ENCODE assay signal across 9 cellular contexts in genomic region chr17:44004077-44004760, GRCh38. TPM values are rescaled to one million over a fixed set of nuclear protein-coding genes. Genes with fewer than 3 reads are reported as not detected.
DNase-seq lines count a peak whose midpoint lies in the region; ATAC-seq and TF ChIP-seq lines count a peak whose summit lies in the region.
"Had no signal": no experiment of that assay in that cellular context is flagged by ENCODE, and none has a peak within 500 bp of the region (broad histone marks: within the 10 kb centered on the region; RNA-seq: fewer than 3 reads in every experiment).

NAGS (plus strand) TSS chr17:44004622; CDS start chr17:44004664, 42 bp downstream.

- peaks cover 22% of the 10 kb centered on the region for H3K27me3 Mint-ChIP-seq in activated T-helper 1 cell treated with anti-CD3 and anti-CD28 coated beads, Interleukin-12 subunit alpha, Interleukin-12 subunit beta, Interleukin-2, Interleukin-4 antibody, amounts not matched to agents 30 ng/mL and 10 ng/mL and 1 ng/mL, durations not matched to agents 14 hours and 24 hours and 36 hours (ENCODE audit: insufficient read depth)

- H3K4me1 Mint-ChIP-seq in activated T-helper 1 cell treated with anti-CD3 and anti-CD28 coated beads, Interleukin-12 subunit alpha, Interleukin-12 subunit beta, Interleukin-2, Interleukin-4 antibody, amounts not matched to agents 30 ng/mL and 10 ng/mL and 1 ng/mL, durations not matched to agents 14 hours and 24 hours and 36 hours (ENCODE audit: low read depth) = peaks cover 23% of the 10 kb centered on the region

- WGBS in SK-N-SH (ENCODE audit: low lambda C conversion rate) = 59% methylated on average over 19 of the region's 25 CpGs

- no peak within 1 kb of the TSS for H2AFZ ChIP-seq in SK-N-SH (ENCODE audit: low read depth)

- H3K9me3 Mint-ChIP-seq in activated T-helper 1 cell treated with anti-CD3 and anti-CD28 coated beads, Interleukin-12 subunit alpha, Interleukin-12 subunit beta, Interleukin-2, Interleukin-4 antibody, amounts not matched to agents 30 ng/mL and 10 ng/mL and 1 ng/mL, durations not matched to agents 14 hours and 24 hours and 36 hours = no peaks in the 10 kb centered on the region

- no peak within 1 kb of the TSS for H3K9ac ChIP-seq in SK-N-SH

- intact Hi-C loops in activated T-helper 1 cell treated with anti-CD3 and anti-CD28 coated beads, Interleukin-12 subunit alpha, Interleukin-12 subunit beta, Interleukin-2, Interleukin-4 antibody, amounts not matched to agents 30 ng/mL and 10 ng/mL and 1 ng/mL, durations not matched to agents 14 hours and 24 hours and 36 hours (cut with micrococcal nuclease) = no loop called here

- no peak within 1 kb of the TSS for H3K27ac Mint-ChIP-seq in activated T-helper 1 cell treated with anti-CD3 and anti-CD28 coated beads, Interleukin-12 subunit alpha, Interleukin-12 subunit beta, Interleukin-2, Interleukin-4 antibody, amounts not matched to agents 30 ng/mL and 10 ng/mL and 1 ng/mL, durations not matched to agents 14 hours and 24 hours and 36 hours

- no peaks in the 10 kb centered on the region for H4K20me1 ChIP-seq in SK-N-SH (ENCODE audit: insufficient read depth)

- no peaks in the 10 kb centered on the region for H3K9me3 ChIP-seq in SK-N-SH
- H3K9me3 ChIP-seq in iPS-18c (ENCODE audit: control insufficient read depth, insufficient read depth, low read length) = no peaks in the 10 kb centered on the region

- peak; percentile 48 for DNase-seq in SK-N-SH
- DNase-seq in activated T-helper 1 cell treated with anti-CD3 and anti-CD28 coated beads, Interleukin-12 subunit alpha, Interleukin-12 subunit beta, Interleukin-2, Interleukin-4 antibody, amounts not matched to agents 30 ng/mL and 10 ng/mL and 1 ng/mL, durations not matched to agents 14 hours and 24 hours and 36 hours (ENCODE audit: low spot score) = no peak
- peak; percentile 31 for DNase-seq in stimulated activated CD8-positive, alpha-beta memory T cell treated with anti-CD3 and anti-CD28 coated beads, Interleukin-4, amount 100 ng/mL, for 48 hours
- DNase-seq in NCI-H774 (lab: John Stamatoyannopoulos, UW) = no peak
- DNase-seq in NCI-H446 (lab: John Stamatoyannopoulos, UW) = no peak
- DNase-seq: DND-41 had no signal

- peaks cover 16% of the 10 kb centered on the region; the same call in 1 of the 2 replicates for H3K79me2 ChIP-seq in SK-N-SH (ENCODE audit: insufficient read depth)

- H3K36me3 ChIP-seq in SK-N-SH (replicated peaks in 1 of 2; ENCODE audit: control insufficient read depth in 1 of 2, insufficient read depth in 2 of 2, low read length in 1 of 2) = no peaks in the 10 kb centered on the region

- no peak within 1 kb of the TSS for H3K27ac ChIP-seq in SK-N-SH (ENCODE audit: low read depth in 2 of 2, low read length in 1 of 2)

- CTCF ChIA-PET in SK-N-SH (lab: Yijun Ruan, JAX) = interaction anchor here (0.7 to 31.1 kb wide), 9 partner anchors 10 to 126 kb away, joined by 3 to 638 read pairs (median 5); partner anchors contain the start of gene PPY

- TF ChIP-seq EP300 in SK-N-SH (IDR thresholded peaks at IDR 0.05; ENCODE audit: borderline replicate concordance in 1 of 2, low read depth in 1 of 2, low read length in 1 of 2) = no peak

- peaks cover 7% of the 10 kb centered on the region for H3F3A ChIP-seq in SK-N-SH (replicated peaks; ENCODE audit: insufficient read depth)

- H3K36me3 Mint-ChIP-seq in activated T-helper 1 cell treated with anti-CD3 and anti-CD28 coated beads, Interleukin-12 subunit alpha, Interleukin-12 subunit beta, Interleukin-2, Interleukin-4 antibody, amounts not matched to agents 30 ng/mL and 10 ng/mL and 1 ng/mL, durations not matched to agents 14 hours and 24 hours and 36 hours (ENCODE audit: low read depth) = no peaks in the 10 kb centered on the region

- TF ChIP-seq RAD21 in SK-N-SH (IDR thresholded peaks at IDR 0.05; ENCODE audit: low read length) = no peak

- ATAC-seq in SK-N-SH treated with all-trans-retinoic acid at 6 μM for 48 hours (no peak), GM18498 (IDR thresholded peaks at IDR 0.05; ENCODE audit: unreplicated experiment) (no peak)

- H3K4me3 ChIP-seq in SK-N-SH (ENCODE audit: low read depth in 2 of 2, low read length in 1 of 2) = peak within 1 kb of the TSS in 1 of 2 experiments; percentile 17; a peak in 1 of 4 replicates
- peak within 1 kb of the TSS; percentile 49 for H3K4me3 ChIP-seq in iPS-18c (ENCODE audit: insufficient read depth, low read depth, low read length)

- no peaks in the 10 kb centered on the region for H3K27me3 ChIP-seq in SK-N-SH (ENCODE audit: insufficient read depth)

- peaks cover 8 to 39% of the 10 kb centered on the region in 2 experiments; a peak in 2 of 4 replicates for H3K4me1 ChIP-seq in SK-N-SH (ENCODE audit: control insufficient read depth in 1 of 2, insufficient read depth in 2 of 2, low read depth in 1 of 2, low read length in 1 of 2)

- H3K4me2 ChIP-seq in SK-N-SH = no peak within 1 kb of the TSS

- POLR2A ChIA-PET in SK-N-SH (lab: Yijun Ruan, JAX) = no interaction called here

- H3K4me3 Mint-ChIP-seq in activated T-helper 1 cell treated with anti-CD3 and anti-CD28 coated beads, Interleukin-12 subunit alpha, Interleukin-12 subunit beta, Interleukin-2, Interleukin-4 antibody, amounts not matched to agents 30 ng/mL and 10 ng/mL and 1 ng/mL, durations not matched to agents 14 hours and 24 hours and 36 hours = peak within 1 kb of the TSS; percentile 39

- H3K9me2 ChIP-seq in SK-N-SH = no peaks in the 10 kb centered on the region

- TF ChIP-seq CTCF in SK-N-SH (IDR thresholded peaks at IDR 0.05) = no peak

TF ChIP-seq in SK-N-SH, 30 proteins besides CTCF, POLR2A, EP300 and RAD21:
- TF ChIP-seq TAF1 (IDR thresholded peaks at IDR 0.05; ENCODE audit: borderline replicate concordance, low read depth, low read length) = no peak
- no peak for TF ChIP-seq NRF1 (IDR thresholded peaks at IDR 0.05; ENCODE audit: low read depth, low read length)
- no peak for TF ChIP-seq FOXM1 (IDR thresholded peaks at IDR 0.05; ENCODE audit: low read depth)
- TF ChIP-seq JUND (IDR thresholded peaks at IDR 0.05) = no peak
- TF ChIP-seq GATA2 (CRISPR knock-in tag; IDR thresholded peaks at IDR 0.05) = no peak
- TF ChIP-seq MEF2A (IDR thresholded peaks at IDR 0.05; ENCODE audit: borderline replicate concordance, low read depth) = no peak
- TF ChIP-seq PBX3 (IDR thresholded peaks at IDR 0.05) = no peak

TF ChIP-seq in SK-N-SH treated with all-trans-retinoic acid at 6 μM for 48 hours, 23 proteins besides CTCF, POLR2A, EP300 and RAD21:
- TF ChIP-seq BACH2 (CRISPR knock-in tag; IDR thresholded peaks at IDR 0.05; ENCODE audit: borderline replicate concordance) (no peak), ZFP30 (CRISPR knock-in tag; IDR thresholded peaks at IDR 0.05) (no peak)

RNA-seq across cellular contexts. Expression of gene NAGS, which starts in this region (rescaled TPM):
- polyA plus RNA-seq in SK-N-SH (2012; rRNA removed) = 1.6 and 1.7 TPM in 2 replicates
- polyA plus RNA-seq in SK-N-SH (2012; cell fraction: cytosol; rRNA removed) = 0.84 and 1.00 TPM in 2 replicates
- 0.87 and 0.92 TPM in 2 replicates for polyA plus RNA-seq in SK-N-SH (2012; cell fraction: nucleus; rRNA removed)
- total RNA-seq in activated T-helper 1 cell treated with anti-CD3 and anti-CD28 coated beads, Interleukin-12 subunit alpha, Interleukin-12 subunit beta, Interleukin-2, Interleukin-4 antibody, amounts not matched to agents 30 ng/mL and 10 ng/mL and 1 ng/mL, durations not matched to agents 14 hours and 24 hours and 36 hours = 0.39 and 0.60 TPM in 2 replicates

Comparison
In these comparisons a context has a peak if more than half of its experiments do, and no peak if none do; other contexts are left out.
1. DNase-seq: peak in SK-N-SH (single experiment) and stimulated activated CD8-positive, alpha-beta memory T cell treated with anti-CD3 and anti-CD28 coated beads, Interleukin-4, amount 100 ng/mL, for 48 hours (single experiment); none in activated T-helper 1 cell treated with anti-CD3 and anti-CD28 coated beads, Interleukin-12 subunit alpha, Interleukin-12 subunit beta, Interleukin-2, Interleukin-4 antibody, amounts not matched to agents 30 ng/mL and 10 ng/mL and 1 ng/mL, durations not matched to agents 14 hours and 24 hours and 36 hours (single experiment), NCI-H774 (single experiment) and NCI-H446 (0 of 2).